ENCODE assay signal across 34 cellular contexts in genomic region chr19:13554506-13555235, GRCh38.
"Had no signal": no experiment of that assay in that cellular context is flagged by ENCODE, and none has a peak within 500 bp of the region (broad histone marks: within the 10 kb centered on the region; RNA-seq: fewer than 3 reads in every experiment).

No MANE protein-coding gene starts in this region.

- H3K27ac ChIP-seq: epithelial cell of prostate, esophagus squamous epithelium, gastrocnemius medialis, ovary, right lobe of liver, skin epidermis, upper lobe of left lung, vagina had no signal

- H3K27ac Mint-ChIP-seq: activated CD4-positive, alpha-beta memory T cell treated with anti-CD3 and anti-CD28 coated beads for 36 hours; activated CD4-positive, alpha-beta T cell treated with anti-CD3 and anti-CD28 coated beads, Interleukin-2, amount 10 ng/mL, durations not matched to agents 24 days and 14 days; activated naive CD4-positive, alpha-beta T cell treated with anti-CD3 and anti-CD28 coated beads for 36 hours; activated naive CD8-positive, alpha-beta T cell treated with anti-CD3 and anti-CD28 coated beads for 36 hours; activated T-helper 1 cell treated with anti-CD3 and anti-CD28 coated beads, Interleukin-12 subunit alpha, Interleukin-12 subunit beta, Interleukin-2, Interleukin-4 antibody, amounts not matched to agents 30 ng/mL and 10 ng/mL and 1 ng/mL, durations not matched to agents 14 hours and 24 hours and 36 hours; mesothelial cell of epicardium; nephron progenitor cell; progenitor cell of endocrine pancreas had no signal

- H3K4me1 Mint-ChIP-seq: activated CD4-positive, alpha-beta T cell treated with anti-CD3 and anti-CD28 coated beads, Interleukin-2, amount 10 ng/mL, durations not matched to agents 24 days and 14 days; activated naive CD8-positive, alpha-beta T cell treated with anti-CD3 and anti-CD28 coated beads for 36 hours; mesothelial cell of epicardium; naive B cell; nephron progenitor cell had no signal

- H3K27me3 ChIP-seq: ovary, right lobe of liver, upper lobe of left lung, vagina had no signal

- H3K4me3 ChIP-seq: esophagus squamous epithelium, gastrocnemius medialis, ovary, right lobe of liver, skin epidermis, upper lobe of left lung, vagina had no signal

- H3K9me3 ChIP-seq: esophagus squamous epithelium, gastrocnemius medialis, ovary, right lobe of liver, upper lobe of left lung, vagina had no signal

- DNase-seq: activated CD4-positive, alpha-beta memory T cell treated with anti-CD3 and anti-CD28 coated beads for 36 hours; activated CD4-positive, alpha-beta T cell treated with anti-CD3 and anti-CD28 coated beads, Interleukin-2, amount 10 ng/mL, durations not matched to agents 24 days and 14 days; activated CD4-positive, CD25-positive, alpha-beta regulatory T cell treated with anti-CD3 and anti-CD28 coated beads, Interleukin-2, amount 50 U/mL, for 72 hours; activated CD8-positive, alpha-beta memory T cell treated with anti-CD3 and anti-CD28 coated beads, Interleukin-2, amount 50 U/mL, for 4 hours; activated effector memory CD4-positive, alpha-beta T cell treated with anti-CD3 and anti-CD28 coated beads, Interleukin-2, amount 50 U/mL, for 16 hours; activated naive CD4-positive, alpha-beta T cell treated with anti-CD3 and anti-CD28 coated beads for 36 hours; activated naive CD8-positive, alpha-beta T cell treated with anti-CD3 and anti-CD28 coated beads for 36 hours; activated T-cell treated with anti-CD3 and anti-CD28 coated beads, Interleukin-2, amount 50 U/mL, for 1 hour; dermis blood vessel endothelial cell; effector CD8-positive, alpha-beta T cell; esophagus squamous epithelium; gastrocnemius medialis; glutamatergic neuron; islet precursor cell; left cardiac atrium; mammary epithelial cell; naive B cell; nephron progenitor cell; ovary; right lobe of liver; stimulated activated CD4-positive, alpha-beta T cell treated with anti-CD3 and anti-CD28 coated beads, Interleukin-12 subunit alpha, Interleukin-12 subunit beta, amount 100 ng/mL, for 4 hours; stimulated activated CD4-positive, alpha-beta T cell treated with anti-CD3 and anti-CD28 coated beads, Interleukin-4, amount 100 ng/mL, for 1 hour; stimulated activated naive CD8-positive, alpha-beta T cell treated with anti-CD3 and anti-CD28 coated beads, Interleukin-15, Interleukin-2, amounts not matched to agents 100 U/mL and 50 U/mL, for 24 hours; T-helper 2 cell; upper lobe of left lung had no signal

- H3K36me3 ChIP-seq: esophagus squamous epithelium, gastrocnemius medialis, ovary, right lobe of liver, upper lobe of left lung, vagina had no signal

- ATAC-seq: gastrocnemius medialis; left cardiac atrium; right lobe of liver; stimulated activated naive CD8-positive, alpha-beta T cell treated with anti-CD3 and anti-CD28 coated beads, Interleukin-15, Interleukin-2, amounts not matched to agents 100 U/mL and 50 U/mL, for 24 hours had no signal

- FAIRE-seq: astrocyte, colon, endometrium had no signal

- H3K27me3 Mint-ChIP-seq: activated CD4-positive, alpha-beta T cell treated with anti-CD3 and anti-CD28 coated beads, Interleukin-2, amount 10 ng/mL, durations not matched to agents 24 days and 14 days had no signal

- H3K9me3 Mint-ChIP-seq: activated CD4-positive, alpha-beta memory T cell treated with anti-CD3 and anti-CD28 coated beads for 36 hours; activated CD4-positive, alpha-beta T cell treated with anti-CD3 and anti-CD28 coated beads, Interleukin-2, amount 10 ng/mL, durations not matched to agents 24 days and 14 days; activated naive CD4-positive, alpha-beta T cell treated with anti-CD3 and anti-CD28 coated beads for 36 hours; activated naive CD8-positive, alpha-beta T cell treated with anti-CD3 and anti-CD28 coated beads for 36 hours; activated T-helper 1 cell treated with anti-CD3 and anti-CD28 coated beads, Interleukin-12 subunit alpha, Interleukin-12 subunit beta, Interleukin-2, Interleukin-4 antibody, amounts not matched to agents 30 ng/mL and 10 ng/mL and 1 ng/mL, durations not matched to agents 14 hours and 24 hours and 36 hours; mesothelial cell of epicardium had no signal

- H3K4me3 Mint-ChIP-seq: activated CD4-positive, alpha-beta memory T cell treated with anti-CD3 and anti-CD28 coated beads for 36 hours; activated CD4-positive, alpha-beta T cell treated with anti-CD3 and anti-CD28 coated beads, Interleukin-2, amount 10 ng/mL, durations not matched to agents 24 days and 14 days; activated naive CD4-positive, alpha-beta T cell treated with anti-CD3 and anti-CD28 coated beads for 36 hours; activated naive CD8-positive, alpha-beta T cell treated with anti-CD3 and anti-CD28 coated beads for 36 hours; activated T-helper 1 cell treated with anti-CD3 and anti-CD28 coated beads, Interleukin-12 subunit alpha, Interleukin-12 subunit beta, Interleukin-2, Interleukin-4 antibody, amounts not matched to agents 30 ng/mL and 10 ng/mL and 1 ng/mL, durations not matched to agents 14 hours and 24 hours and 36 hours; mesothelial cell of epicardium; naive B cell; nephron progenitor cell had no signal

- H3K4me1 ChIP-seq: esophagus squamous epithelium, gastrocnemius medialis, right lobe of liver, upper lobe of left lung, vagina had no signal
